11 cellular contexts compared by ENCODE assay signal in the genomic region with DNA sequence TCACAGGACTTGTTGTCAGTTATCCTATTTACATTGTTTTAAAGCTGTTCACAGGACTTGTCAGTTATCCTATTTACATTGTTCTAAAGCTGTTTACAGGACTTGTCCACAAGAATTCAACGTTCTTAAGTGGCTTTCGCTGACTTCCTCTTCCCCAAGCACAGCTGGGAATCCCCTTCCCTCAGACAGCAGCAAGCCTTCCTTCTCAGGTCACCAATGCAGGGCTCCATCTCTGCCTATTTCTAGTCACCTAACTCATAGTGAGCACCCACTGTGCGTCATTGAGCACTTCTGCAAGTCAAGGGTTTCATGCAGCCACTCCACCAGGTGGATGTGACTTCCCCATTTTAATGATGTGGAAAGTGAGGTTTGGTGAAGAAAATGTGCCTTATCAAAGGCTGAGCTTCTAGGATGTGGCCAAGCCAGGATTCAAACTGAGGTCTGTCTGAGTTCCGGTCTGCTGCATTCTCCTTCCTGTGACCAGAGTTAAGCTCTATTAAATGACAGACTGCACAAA.
DNase-seq lines count a peak whose midpoint lies in the region; ATAC-seq, FAIRE-seq and TF ChIP-seq lines count a peak whose summit lies in the region.
"Had no signal": no experiment of that assay in that cellular context is flagged by ENCODE, and none has a peak within 500 bp of the region (broad histone marks: within the 10 kb centered on the region; RNA-seq: fewer than 3 reads in every experiment).

No MANE protein-coding gene starts in this region.

- ATAC-seq in GM19023 (IDR thresholded peaks at IDR 0.05; ENCODE audit: unreplicated experiment) (peak; percentile 91), HG02642 (IDR thresholded peaks at IDR 0.05; ENCODE audit: poor library complexity, unreplicated experiment) (peak; percentile 93), psoas muscle (no peak)
- no peak for ATAC-seq in activated T-cell treated with anti-CD3 and anti-CD28 coated beads, Interleukin-2, amount 50 U/mL, for 4 hours

- no peaks in the 10 kb centered on the region for H3K4me1 Mint-ChIP-seq in activated T-cell treated with anti-CD3 and anti-CD28 coated beads, Interleukin-2, amount 50 U/mL, for 4 hours (ENCODE audit: low read depth)

- H3K36me3 ChIP-seq in psoas muscle (ENCODE audit: insufficient read depth in 1 of 2, low read depth in 1 of 2) (no peaks in the 10 kb centered on the region), MG63 (no peaks in the 10 kb centered on the region)

- H3K4me3 Mint-ChIP-seq in activated T-cell treated with anti-CD3 and anti-CD28 coated beads, Interleukin-2, amount 50 U/mL, for 4 hours, result no peak overlapping the region
- H3K4me3 Mint-ChIP-seq: H9 had no signal

- no peaks in the 10 kb centered on the region for H3K36me3 Mint-ChIP-seq in activated T-cell treated with anti-CD3 and anti-CD28 coated beads, Interleukin-2, amount 50 U/mL, for 4 hours (ENCODE audit: insufficient read depth)

- peak overlapping the region; percentile 47 for H3K27ac ChIP-seq in psoas muscle

- H3K4me3 ChIP-seq in psoas muscle (no peak overlapping the region), MG63 (no peak overlapping the region)

- no peaks in the 10 kb centered on the region for H3K27me3 ChIP-seq in psoas muscle (ENCODE audit: insufficient read depth in 3 of 3, low read length in 2 of 3)
- H3K27me3 ChIP-seq in MG63, result no peaks in the 10 kb centered on the region

- H3K9me3 ChIP-seq in psoas muscle, result no peaks in the 10 kb centered on the region
- no peaks in the 10 kb centered on the region for H3K9me3 ChIP-seq in MG63

- intact Hi-C loops in psoas muscle (cut with DNase I), result loop anchor here in 1 of 2 donors (5.0 kb wide), 1 partner anchor 46 kb away; no protein-coding TSS in a partner anchor

- H3K4me1 ChIP-seq in psoas muscle, result peaks cover 37% of the 10 kb centered on the region

- no peak for FAIRE-seq in D721Med (lab: Jason Lieb, UNC)
- FAIRE-seq: frontal cortex had no signal

- WGBS in psoas muscle, 3 donors, result 60 to 72% (median 64%) methylated on average over 4 of the region's 4 CpGs

- DNase-seq in KBM-7 (peak; percentile 9), psoas muscle (no peak), MG63 (no peak), D721Med (ENCODE audit: insufficient read length, low spot score) (no peak)
- DNase-seq in central memory CD4-positive, alpha-beta T cell, result no peak
- DNase-seq in activated T-cell treated with anti-CD3 and anti-CD28 coated beads, Interleukin-2, amount 50 U/mL, for 4 hours, result no peak
- DNase-seq: activated naive CD4-positive, alpha-beta T cell treated with Interleukin-2 at 50 U/mL for 16 hours; H9 had no signal

- in situ Hi-C loops in KBM-7 (cut with MboI; ENCODE audit: low pct_unique_long_range_greater_than_20kb, low sequenced_read_pairs), result no loop called here

- peaks cover 4% of the 10 kb centered on the region for H3K9me3 Mint-ChIP-seq in activated T-cell treated with anti-CD3 and anti-CD28 coated beads, Interleukin-2, amount 50 U/mL, for 4 hours
- H3K9me3 Mint-ChIP-seq: H9 had no signal

- no peaks in the 10 kb centered on the region for H3K27me3 Mint-ChIP-seq in activated T-cell treated with anti-CD3 and anti-CD28 coated beads, Interleukin-2, amount 50 U/mL, for 4 hours (ENCODE audit: low read depth)

- TF ChIP-seq CTCF in psoas muscle (IDR thresholded peaks at IDR 0.05) (no peak), D721Med (IDR thresholded peaks at IDR 0.05; ENCODE audit: insufficient read depth, missing control alignments) (no peak)

Comparison
In these comparisons a context has a peak if more than half of its experiments do, and no peak if none do; other contexts are left out.
1. ATAC-seq: peak in GM19023 (single experiment) and HG02642 (single experiment); none in psoas muscle (0 of 4) and activated T-cell treated with anti-CD3 and anti-CD28 coated beads, Interleukin-2, amount 50 U/mL, for 4 hours (0 of 2).